Comparison of ENCODE assay signal across 5 cellular contexts in the genomic region with DNA sequence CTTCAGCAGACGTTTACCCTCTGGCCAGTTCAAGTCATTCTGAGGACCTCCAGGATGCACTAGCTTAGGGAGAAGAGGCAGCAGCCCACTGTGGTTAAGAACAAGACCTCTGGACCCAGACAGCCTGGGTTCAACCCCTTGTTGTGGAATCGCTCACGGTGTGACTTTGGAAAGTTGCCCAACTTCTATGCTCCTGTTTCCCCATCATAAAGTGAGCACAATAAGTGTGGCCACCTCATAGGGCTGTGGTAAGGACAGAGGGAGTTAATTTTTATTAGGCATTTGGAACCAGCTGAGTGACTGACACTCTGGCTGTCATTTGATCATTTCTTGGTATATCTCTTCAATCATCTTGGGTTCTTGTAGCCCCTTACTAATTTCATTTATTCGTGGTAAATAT. TPM values are rescaled to one million over a fixed set of nuclear protein-coding genes. Genes with fewer than 3 reads are reported as not detected.
"Had no signal": no experiment of that assay in that cellular context is flagged by ENCODE, and none has a peak within 500 bp of the region (broad histone marks: within the 10 kb centered on the region; RNA-seq: fewer than 3 reads in every experiment).

No MANE protein-coding gene starts in this region.

RNA-seq across cellular contexts. Expression of gene NPY4R2, which starts 31.6 kb away (rescaled TPM):
- total RNA-seq: HepG2, HT-29, HT1080, K562 had no signal
- polyA plus RNA-seq: HepG2, IgD-negative memory B cell, K562 had no signal
